Comparison of ENCODE assay signal across 9 cellular contexts in genomic region chr21:46622226-46622625, GRCh38. TPM values are rescaled to one million over a fixed set of nuclear protein-coding genes. Genes with fewer than 3 reads are reported as not detected.
DNase-seq lines count a peak whose midpoint lies in the region; ATAC-seq, FAIRE-seq and TF ChIP-seq lines count a peak whose summit lies in the region.
"Had no signal": no experiment of that assay in that cellular context is flagged by ENCODE, and none has a peak within 500 bp of the region (broad histone marks: within the 10 kb centered on the region; RNA-seq: fewer than 3 reads in every experiment).

No MANE protein-coding gene starts in this region.

- no peaks in the 10 kb centered on the region for H3K27me3 Mint-ChIP-seq in astrocyte (ENCODE audit: low read depth, unreplicated experiment)
- no peaks in the 10 kb centered on the region for H3K27me3 Mint-ChIP-seq in type B pancreatic cell

- ATAC-seq in Right ventricle myocardium superior (ENCODE audit: poor library complexity) (peak; percentile 74), HG03521 (IDR thresholded peaks at IDR 0.05; ENCODE audit: unreplicated experiment) (no peak)

- H3K4me1 Mint-ChIP-seq in astrocyte (ENCODE audit: low read depth, unreplicated experiment) = peaks cover 23% of the 10 kb centered on the region
- peaks cover 15% of the 10 kb centered on the region for H3K4me1 Mint-ChIP-seq in type B pancreatic cell (ENCODE audit: unreplicated experiment)

- H3K4me1 ChIP-seq in astrocyte (ENCODE audit: insufficient read depth, low read length) = peaks cover 11% of the 10 kb centered on the region

- FAIRE-seq in astrocyte (lab: Jason Lieb, UNC) = no peak

- peak overlapping the region; percentile 6 for H3K4me2 ChIP-seq in astrocyte (ENCODE audit: low read length)
- H3K4me2 ChIP-seq: KMS-11 had no signal

- H3K27me3 ChIP-seq in astrocyte (ENCODE audit: insufficient read depth, low read length) = no peaks in the 10 kb centered on the region

- no peaks in the 10 kb centered on the region for H3K36me3 ChIP-seq in astrocyte (ENCODE audit: insufficient read depth, low read length)

- TF ChIP-seq CTCF in astrocyte (IDR thresholded peaks at IDR 0.05; ENCODE audit: insufficient read depth, low read depth, low read length) (no peak), type B pancreatic cell (conservative IDR thresholded peaks at IDR 0.05) (no peak)

- no peak overlapping the region for H3K4me3 ChIP-seq in astrocyte (ENCODE audit: insufficient read depth, low read depth, low read length)

- H3K9ac ChIP-seq in astrocyte (ENCODE audit: low read length) = no peak overlapping the region
- H3K9ac ChIP-seq: KMS-11 had no signal

- H3K9me3 ChIP-seq in astrocyte (ENCODE audit: insufficient read depth, low read depth, low read length) = peaks cover 11% of the 10 kb centered on the region

- peak overlapping the region; percentile 83 for H3K27ac Mint-ChIP-seq in astrocyte (ENCODE audit: unreplicated experiment)
- peak overlapping the region; percentile 24 for H3K27ac Mint-ChIP-seq in type B pancreatic cell

- intact Hi-C loops in Right ventricle myocardium superior (cut with DNase I) = no loop called here
- intact Hi-C loops in cardiac septum (cut with DNase I) = no loop called here

- no peak overlapping the region for H3K4me3 Mint-ChIP-seq in astrocyte (ENCODE audit: unreplicated experiment)
- H3K4me3 Mint-ChIP-seq in type B pancreatic cell = no peak overlapping the region

- H3K9me3 Mint-ChIP-seq in astrocyte (ENCODE audit: unreplicated experiment) = peaks cover 18% of the 10 kb centered on the region
- no peaks in the 10 kb centered on the region for H3K9me3 Mint-ChIP-seq in type B pancreatic cell

- no peaks in the 10 kb centered on the region for H4K20me1 ChIP-seq in astrocyte (ENCODE audit: insufficient read depth, low read length)

- H3K36me3 Mint-ChIP-seq in astrocyte (ENCODE audit: low read depth, unreplicated experiment) (peaks cover 6% of the 10 kb centered on the region), type B pancreatic cell (no peaks in the 10 kb centered on the region)

- H2AFZ ChIP-seq in astrocyte (ENCODE audit: low read depth, low read length) = peak overlapping the region; percentile 19

- DNase-seq in Right ventricle myocardium superior (peak; percentile 60), cardiac septum (ENCODE audit: low spot score) (no peak), astrocyte (ENCODE audit: low read depth) (no peak), medulla oblongata (ENCODE audit: extremely low spot score) (peak; percentile 95), type B pancreatic cell (ENCODE audit: extremely low spot score, unreplicated experiment) (no peak), NCI-H2081 (lab: John Stamatoyannopoulos, UW) (no peak), hepatic stellate cell (ENCODE audit: low spot score) (no peak)

- no peak overlapping the region for H3K27ac ChIP-seq in astrocyte (ENCODE audit: low read depth, low read length)
- H3K27ac ChIP-seq: KMS-11 had no signal

- H3K79me2 ChIP-seq in astrocyte (ENCODE audit: insufficient read depth, low read length) = no peaks in the 10 kb centered on the region

RNA-seq across cellular contexts. Expression of gene PRMT2, which starts 13.2 kb away (rescaled TPM):
- total RNA-seq in Right ventricle myocardium superior = 49.8 TPM
- 76.5 TPM for total RNA-seq in cardiac septum
- 105 and 106 TPM in 2 replicates for total RNA-seq in astrocyte
- total RNA-seq in type B pancreatic cell (ENCODE audit: low replicate concordance) = 63.4 and 74.8 TPM in 2 replicates

RNA-seq across cellular contexts. Expression of gene S100B, which starts 17.3 kb away (rescaled TPM):
- total RNA-seq in Right ventricle myocardium superior (5.5 TPM), cardiac septum (0.62 TPM), astrocyte (1.0 and 2.0 TPM in 2 replicates), type B pancreatic cell (ENCODE audit: low replicate concordance) (5.5 TPM in 1 of 2 replicates, not detected in the other)

Comparison
In these comparisons a context has a peak if more than half of its experiments do, and no peak if none do; other contexts are left out.
1. DNase-seq: peak in Right ventricle myocardium superior (single experiment) and medulla oblongata (single experiment); none in cardiac septum (single experiment), astrocyte (single experiment), type B pancreatic cell (single experiment), NCI-H2081 (0 of 2) and hepatic stellate cell (single experiment).